In genomic region chr17:14337596-14338079, GRCh38 we compare ENCODE assay signal across 14 cellular contexts. TPM values are rescaled to one million over a fixed set of nuclear protein-coding genes. Genes with fewer than 3 reads are reported as not detected.
DNase-seq lines count a peak whose midpoint lies in the region; ATAC-seq and FAIRE-seq lines count a peak whose summit lies in the region.
"Had no signal": no experiment of that assay in that cellular context is flagged by ENCODE, and none has a peak within 500 bp of the region (broad histone marks: within the 10 kb centered on the region; RNA-seq: fewer than 3 reads in every experiment).

No MANE protein-coding gene starts in this region.

- H3K4me3 Mint-ChIP-seq in T-cell: peak overlapping the region in 1 of 3 donors; percentile 8
- H3K4me3 Mint-ChIP-seq: activated naive CD8-positive, alpha-beta T cell treated with anti-CD3 and anti-CD28 coated beads, Interleukin-2, amount 10 ng/mL, durations not matched to agents 7 days and 5 days had no signal

- peak overlapping the region; percentile 13 to 50 for H3K27ac Mint-ChIP-seq in T-cell
- H3K27ac Mint-ChIP-seq: activated naive CD8-positive, alpha-beta T cell treated with anti-CD3 and anti-CD28 coated beads, Interleukin-2, amount 10 ng/mL, durations not matched to agents 7 days and 5 days had no signal

- POLR2A ChIA-PET in T-cell (lab: Charles Lee): interaction anchor here in 1 of 2 donors (0.6 to 0.8 kb wide), 2 partner anchors 27 to 29 kb away, joined by 3 read pairs; no protein-coding TSS in a partner anchor

- H3K27me3 Mint-ChIP-seq in T-cell: no peaks in the 10 kb centered on the region
- H3K27me3 Mint-ChIP-seq: activated naive CD8-positive, alpha-beta T cell treated with anti-CD3 and anti-CD28 coated beads, Interleukin-2, amount 10 ng/mL, durations not matched to agents 7 days and 5 days had no signal

- CTCF ChIA-PET in T-cell (lab: Charles Lee): no interaction called here

- peaks cover 16% of the 10 kb centered on the region for H3K36me3 Mint-ChIP-seq in T-cell

- FAIRE-seq in frontal cortex (lab: Jason Lieb, UNC): no peak
- FAIRE-seq: endothelial cell of umbilical vein had no signal

- no peaks in the 10 kb centered on the region for H3K9me3 Mint-ChIP-seq in T-cell
- H3K9me3 Mint-ChIP-seq: activated naive CD8-positive, alpha-beta T cell treated with anti-CD3 and anti-CD28 coated beads, Interleukin-2, amount 10 ng/mL, durations not matched to agents 7 days and 5 days had no signal

- peaks cover 86 to 88% (median 88%) of the 10 kb centered on the region in 3 donors for H3K4me1 Mint-ChIP-seq in T-cell

- no peak for DNase-seq in T-cell
- DNase-seq in stimulated activated CD4-positive, alpha-beta T cell treated with anti-CD3 and anti-CD28 coated beads, Interleukin-12 subunit alpha, Interleukin-12 subunit beta, amount 100 ng/mL, for 24 hours (ENCODE audit: low read depth in 2 of 2): peak; percentile 25 to 55
- no peak for DNase-seq in frontal cortex (ENCODE audit: low spot score in 2 of 2)
- no peak for DNase-seq in NCI-H1048 (lab: John Stamatoyannopoulos, UW)
- DNase-seq: activated naive CD8-positive, alpha-beta T cell treated with anti-CD3 and anti-CD28 coated beads, Interleukin-2, amount 10 ng/mL, durations not matched to agents 7 days and 5 days; kidney glomerular epithelial cell; MM.1S; RPMI8226; upper lobe of left lung had no signal

- ATAC-seq in GM18498 (IDR thresholded peaks at IDR 0.05; ENCODE audit: unreplicated experiment) (peak; percentile 58), GM21528 (IDR thresholded peaks at IDR 0.05; ENCODE audit: low FRiP score, unreplicated experiment) (peak; percentile 83), T-cell (replicated peaks in 1 of 4) (no peak), GM21367 (IDR thresholded peaks at IDR 0.05; ENCODE audit: unreplicated experiment) (no peak), GM21423 (IDR thresholded peaks at IDR 0.05; ENCODE audit: unreplicated experiment) (no peak)

RNA-seq across cellular contexts. Expression of gene HS3ST3B1, which starts 36.8 kb away (rescaled TPM):
- 10 to 100 TPM; 12.9 to 35.1 (median 25.1) TPM for total RNA-seq in T-cell
- total RNA-seq in frontal cortex: 1.6 TPM
- total RNA-seq: endothelial cell of umbilical vein had no signal

Comparison
In these comparisons a context has a peak if more than half of its experiments do, and no peak if none do; other contexts are left out.
1. ATAC-seq: peak in GM18498 (single experiment) and GM21528 (single experiment); none in T-cell (0 of 4), GM21367 (single experiment) and GM21423 (single experiment).
2. DNase-seq: peak in stimulated activated CD4-positive, alpha-beta T cell treated with anti-CD3 and anti-CD28 coated beads, Interleukin-12 subunit alpha, Interleukin-12 subunit beta, amount 100 ng/mL, for 24 hours (2 of 2); none in T-cell (0 of 34), frontal cortex (0 of 2) and NCI-H1048 (single experiment).